1 cellular context compared by ENCODE assay signal in the genomic region with DNA sequence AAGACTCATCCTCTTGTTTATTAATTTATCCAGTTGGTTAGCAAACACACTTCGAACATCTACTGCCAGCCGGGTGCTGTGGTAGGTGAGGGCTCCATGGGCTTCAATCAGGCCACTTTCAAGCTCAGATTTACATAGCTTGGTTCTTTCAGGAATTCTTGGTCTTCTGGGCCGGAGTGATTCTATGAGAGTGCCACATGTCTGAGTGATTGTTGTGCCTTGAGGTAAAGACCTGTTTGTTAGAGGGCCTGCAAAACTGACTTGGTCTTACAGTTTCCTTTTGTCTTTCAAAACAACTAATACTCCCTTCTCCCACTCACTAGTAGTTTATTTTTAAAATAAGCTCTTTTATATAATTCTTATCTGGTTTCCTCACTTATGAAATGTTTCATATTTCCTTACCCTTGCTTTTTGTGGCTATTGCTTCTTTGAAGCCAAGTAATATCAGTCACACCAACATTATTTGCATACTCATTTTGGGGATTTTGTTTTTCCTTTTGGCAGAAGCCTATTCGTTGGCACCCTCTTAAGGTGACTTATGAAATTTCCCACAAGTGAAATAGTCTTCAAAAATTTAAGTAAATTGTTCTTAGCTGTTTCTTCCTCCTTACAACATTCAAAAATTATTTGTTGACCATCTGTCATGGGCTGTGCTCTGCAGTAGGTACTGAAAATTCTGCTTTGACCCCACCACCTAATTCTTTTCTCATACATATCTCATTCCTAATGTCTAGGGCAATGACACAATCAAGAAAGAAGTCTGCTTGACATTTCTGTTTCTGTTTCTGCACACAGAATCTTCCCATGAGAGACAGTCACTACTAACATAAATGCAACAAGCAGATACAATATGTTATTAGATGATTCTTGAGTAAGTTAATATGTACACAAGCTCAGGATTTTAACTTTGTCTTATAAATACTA.
TF ChIP-seq lines count a peak whose summit lies in the region.

No MANE protein-coding gene starts in this region.

TF ChIP-seq in IMR-90, 13 proteins besides CTCF, POLR2A, EP300 and RAD21 (continued from another document):
- TF ChIP-seq, protein P1, sequence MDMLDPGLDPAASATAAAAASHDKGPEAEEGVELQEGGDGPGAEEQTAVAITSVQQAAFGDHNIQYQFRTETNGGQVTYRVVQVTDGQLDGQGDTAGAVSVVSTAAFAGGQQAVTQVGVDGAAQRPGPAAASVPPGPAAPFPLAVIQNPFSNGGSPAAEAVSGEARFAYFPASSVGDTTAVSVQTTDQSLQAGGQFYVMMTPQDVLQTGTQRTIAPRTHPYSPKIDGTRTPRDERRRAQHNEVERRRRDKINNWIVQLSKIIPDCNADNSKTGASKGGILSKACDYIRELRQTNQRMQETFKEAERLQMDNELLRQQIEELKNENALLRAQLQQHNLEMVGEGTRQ (IDR thresholded peaks at IDR 0.05; ENCODE audit: low read depth, low read length) = no peak
- TF ChIP-seq NFE2L2 (IDR thresholded peaks at IDR 0.05; ENCODE audit: low read depth, low read length) (no peak), MXI1 (IDR thresholded peaks at IDR 0.05; ENCODE audit: borderline replicate concordance, low read depth, low read length) (no peak), FOS (IDR thresholded peaks at IDR 0.05; ENCODE audit: low read depth, low read length) (no peak), BHLHE40 (IDR thresholded peaks at IDR 0.05; ENCODE audit: low read depth, low read length) (no peak)
